ENCODE assay signal across 13 cellular contexts in the genomic region with DNA sequence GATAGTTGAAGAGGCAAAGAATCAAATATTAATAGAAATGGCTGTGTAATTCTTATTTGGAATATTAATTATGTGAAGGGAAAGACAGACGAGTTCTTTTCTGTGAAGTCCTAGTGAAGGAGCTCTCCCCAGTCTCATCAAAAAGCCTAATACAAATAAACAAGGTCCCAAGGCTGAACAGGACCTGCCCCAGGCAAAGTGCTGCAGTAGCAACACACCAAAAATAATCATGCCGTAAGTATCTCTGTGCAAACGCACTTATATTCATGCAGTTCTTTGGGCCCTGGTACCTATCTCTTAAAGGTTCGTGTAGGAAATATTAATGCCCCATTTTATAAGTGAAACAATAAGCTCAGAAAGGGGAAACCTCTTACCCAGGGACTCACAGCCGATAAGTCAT. TPM values are rescaled to one million over a fixed set of nuclear protein-coding genes. Genes with fewer than 3 reads are reported as not detected.
DNase-seq lines count a peak whose midpoint lies in the region; ATAC-seq and TF ChIP-seq lines count a peak whose summit lies in the region.
"Had no signal": no experiment of that assay in that cellular context is flagged by ENCODE, and none has a peak within 500 bp of the region (broad histone marks: within the 10 kb centered on the region; RNA-seq: fewer than 3 reads in every experiment).

No MANE protein-coding gene starts in this region.

- H3K4me3 Mint-ChIP-seq in neural progenitor cell = no peak overlapping the region
- H3K4me3 Mint-ChIP-seq: activated CD8-positive, alpha-beta T cell treated with anti-CD3 and anti-CD28 coated beads for 36 hours had no signal

- H3K9me3 ChIP-seq in Peyer's patch (no peaks in the 10 kb centered on the region), neural progenitor cell (ENCODE audit: low read depth) (no peaks in the 10 kb centered on the region), vagina (no peaks in the 10 kb centered on the region)

- peaks cover 37% of the 10 kb centered on the region for H3K4me1 Mint-ChIP-seq in neural progenitor cell

- H3K9me3 Mint-ChIP-seq in neural progenitor cell = peaks cover 6% of the 10 kb centered on the region

- no peaks in the 10 kb centered on the region for H3K36me3 Mint-ChIP-seq in neural progenitor cell

- H3K4me2 ChIP-seq in neural progenitor cell = no peak overlapping the region

- H3K27me3 Mint-ChIP-seq in neural progenitor cell (ENCODE audit: insufficient read depth, low read depth) = peaks cover 21% of the 10 kb centered on the region

- H3K36me3 ChIP-seq in Peyer's patch (no peaks in the 10 kb centered on the region), neural progenitor cell (no peaks in the 10 kb centered on the region), vagina (no peaks in the 10 kb centered on the region)

- H3K27ac Mint-ChIP-seq in neural progenitor cell = peak overlapping the region; percentile 46
- H3K27ac Mint-ChIP-seq: activated CD8-positive, alpha-beta T cell treated with anti-CD3 and anti-CD28 coated beads for 36 hours had no signal

- no peak for TF ChIP-seq CTCF in Peyer's patch (IDR thresholded peaks at IDR 0.05)
- no peak for TF ChIP-seq CTCF in neural progenitor cell (IDR thresholded peaks at IDR 0.05)
- TF ChIP-seq CTCF in vagina (IDR thresholded peaks at IDR 0.05) = no peak

- H3K4me1 ChIP-seq in Peyer's patch (peaks cover 0 to 13% (median 4%) of the 10 kb centered on the region in 4 donors), neural progenitor cell (peaks cover 22% of the 10 kb centered on the region), vagina (peaks cover 25% of the 10 kb centered on the region)

- no peak overlapping the region for H2AFZ ChIP-seq in neural progenitor cell (replicated peaks)

- H3K27me3 ChIP-seq in Peyer's patch = no peaks in the 10 kb centered on the region
- no peaks in the 10 kb centered on the region for H3K27me3 ChIP-seq in neural progenitor cell
- H3K27me3 ChIP-seq in vagina = no peaks in the 10 kb centered on the region

- no peak overlapping the region for H3K4me3 ChIP-seq in Peyer's patch
- H3K4me3 ChIP-seq in neural progenitor cell = no peak overlapping the region
- no peak overlapping the region for H3K4me3 ChIP-seq in vagina

- no peaks in the 10 kb centered on the region for H3K79me2 ChIP-seq in neural progenitor cell (ENCODE audit: low read depth)

- no peak for TF ChIP-seq POLR2A in Peyer's patch (IDR thresholded peaks at IDR 0.05)
- no peak for TF ChIP-seq POLR2A in vagina (IDR thresholded peaks at IDR 0.05)

- H3K9ac ChIP-seq in neural progenitor cell = no peak overlapping the region

- no peaks in the 10 kb centered on the region for H3F3A ChIP-seq in neural progenitor cell (ENCODE audit: low read depth)

- H4K20me1 ChIP-seq in neural progenitor cell (ENCODE audit: low read depth) = no peaks in the 10 kb centered on the region

- intact Hi-C loops in vagina (cut with DNase I) = no loop called here

- DNase-seq in Peyer's patch (no peak), epithelial cell of prostate (ENCODE audit: low read depth, low spot score) (no peak), neural progenitor cell (ENCODE audit: low spot score) (no peak), vagina (ENCODE audit: extremely low spot score in 2 of 2) (no peak), NCI-H748 treated with DMSO at 0.1 percent for 48 hours (lab: John Stamatoyannopoulos, UW) (no peak), T-helper 2 cell (no peak)
- DNase-seq: activated CD8-positive, alpha-beta T cell treated with anti-CD3 and anti-CD28 coated beads for 36 hours; activated naive CD4-positive, alpha-beta T cell treated with Interleukin-2 at 50 U/mL for 16 hours; foreskin melanocyte; NCI-H1694 treated with DMSO at 0.1 percent for 48 hours; stimulated activated naive CD8-positive, alpha-beta T cell treated with anti-CD3 and anti-CD28 coated beads, Interleukin-15, Interleukin-2, amounts not matched to agents 100 U/mL and 50 U/mL, for 24 hours; T-helper 9 cell had no signal

- H3K27ac ChIP-seq in Peyer's patch (peak overlapping the region in 3 of 4 donors; percentile 21 to 75 (median 61)), epithelial cell of prostate (peak overlapping the region; percentile 39), neural progenitor cell (no peak overlapping the region), vagina (peak overlapping the region; percentile 57)

- ATAC-seq in GM21529 (IDR thresholded peaks at IDR 0.05; ENCODE audit: unreplicated experiment) = no peak
- ATAC-seq: activated CD8-positive, alpha-beta T cell treated with anti-CD3 and anti-CD28 coated beads for 36 hours; stimulated activated naive CD8-positive, alpha-beta T cell treated with anti-CD3 and anti-CD28 coated beads, Interleukin-15, Interleukin-2, amounts not matched to agents 100 U/mL and 50 U/mL, for 24 hours had no signal

RNA-seq across cellular contexts. Expression of a gene that starts 12.2 kb away (rescaled TPM):
- total RNA-seq in Peyer's patch (10 to 100 TPM in 2 of 4 donors, 1 to 10 TPM in 2; 3.9 to 55.3 (median 10.9) TPM), neural progenitor cell (ENCODE audit: low replicate concordance) (0.54 and 0.59 TPM in 2 replicates), vagina (27.0 TPM)
